Comparison of ENCODE assay signal across 1 cellular context in genomic region chr13:102696465-102696864, GRCh38.
TF ChIP-seq lines count a peak whose summit lies in the region.

No MANE protein-coding gene starts in this region.

TF ChIP-seq in HepG2, 621 proteins besides CTCF, POLR2A, EP300 and RAD21:
- no peak for TF ChIP-seq ATF7-NPFF (CRISPR knock-in tag; IDR thresholded peaks at IDR 0.05; ENCODE audit: low read depth)
- TF ChIP-seq ZNF264 (CRISPR knock-in tag; IDR thresholded peaks at IDR 0.05), result no peak
- TF ChIP-seq ZNF331 (CRISPR knock-in tag; IDR thresholded peaks at IDR 0.05), result no peak
- no peak for TF ChIP-seq TFAP4 (IDR thresholded peaks at IDR 0.05; ENCODE audit: borderline replicate concordance, low read depth)
- TF ChIP-seq ELK4 (CRISPR knock-in tag; IDR thresholded peaks at IDR 0.05; ENCODE audit: borderline replicate concordance), result no peak
- TF ChIP-seq ZNF597 (CRISPR knock-in tag; IDR thresholded peaks at IDR 0.05), result no peak
- no peak for TF ChIP-seq SMYD3 (CRISPR knock-in tag; IDR thresholded peaks at IDR 0.05)
- no peak for TF ChIP-seq ARID3A (IDR thresholded peaks at IDR 0.05; ENCODE audit: low read depth, low read length)
- no peak for TF ChIP-seq MATR3 (CRISPR knock-in tag; IDR thresholded peaks at IDR 0.05)
- no peak for TF ChIP-seq KAT8 (CRISPR knock-in tag; IDR thresholded peaks at IDR 0.05)
- no peak for TF ChIP-seq ZNF556 (CRISPR knock-in tag; IDR thresholded peaks at IDR 0.05; ENCODE audit: borderline replicate concordance)
- no peak for TF ChIP-seq PRPF4 (IDR thresholded peaks at IDR 0.05; ENCODE audit: low read depth, low read length, poor library complexity, severe bottlenecking)
- no peak for TF ChIP-seq ZNF484 (CRISPR knock-in tag; IDR thresholded peaks at IDR 0.05; ENCODE audit: borderline replicate concordance, low read depth)
- no peak for TF ChIP-seq ZNF768 (CRISPR knock-in tag; IDR thresholded peaks at IDR 0.05)
- no peak for TF ChIP-seq REPIN1 (CRISPR knock-in tag; IDR thresholded peaks at IDR 0.05; ENCODE audit: borderline replicate concordance, low read depth)
- TF ChIP-seq ZNF639 (CRISPR knock-in tag; conservative IDR thresholded peaks at IDR 0.05), result no peak
- TF ChIP-seq YEATS2 (CRISPR knock-in tag; IDR thresholded peaks at IDR 0.05; ENCODE audit: borderline replicate concordance), result no peak
